ENCODE assay signal across 22 cellular contexts in the genomic region with DNA sequence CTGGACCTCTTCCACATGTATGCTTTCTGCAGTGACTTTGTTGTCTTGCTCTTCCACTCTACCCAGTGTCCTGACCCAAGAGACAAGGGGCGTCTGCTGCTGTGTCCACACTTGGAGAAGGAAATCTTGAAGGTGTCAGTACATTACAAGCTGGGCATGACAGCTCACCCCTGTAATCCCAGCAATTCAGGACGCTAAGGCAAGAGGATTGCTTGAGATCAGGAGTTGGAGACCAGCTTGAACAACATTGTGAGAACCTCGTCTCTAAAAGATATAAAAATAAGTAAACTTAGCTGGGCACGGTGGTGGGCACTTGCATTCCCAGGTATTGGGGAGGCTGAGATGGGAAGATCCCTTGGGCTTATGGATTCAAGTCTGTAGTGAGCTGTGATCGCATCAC. TPM values are rescaled to one million over a fixed set of nuclear protein-coding genes. Genes with fewer than 3 reads are reported as not detected.
A peak's percentile ranks its signal among the peaks of the same experiment; 100 is the strongest.
DNase-seq lines count a peak whose midpoint lies in the region; TF ChIP-seq lines count a peak whose summit lies in the region.
"Had no signal": no experiment of that assay in that cellular context is flagged by ENCODE, and none has a peak within 500 bp of the region (broad histone marks: within the 10 kb centered on the region; RNA-seq: fewer than 3 reads in every experiment).

No MANE protein-coding gene starts in this region.

- H3K4me1 ChIP-seq in esophagus muscularis mucosa: peaks cover 0 to 11% (median 4%) of the 10 kb centered on the region in 4 donors
- H3K4me1 ChIP-seq: A549, Caco-2 had no signal

- TF ChIP-seq EP300 in esophagus muscularis mucosa (IDR thresholded peaks at IDR 0.05): no peak

- H3K36me3 ChIP-seq in esophagus muscularis mucosa: no peaks in the 10 kb centered on the region
- H3K36me3 ChIP-seq: BLaER1 treated with 17β-estradiol and CSF1 and Interleukin-3, amounts not matched to agents 10 nM and 100 nM had no signal

- H3K4me3 Mint-ChIP-seq in activated CD4-positive, alpha-beta T cell treated with anti-CD3 and anti-CD28 coated beads, Interleukin-2, amount 10 ng/mL, durations not matched to agents 24 days and 14 days: no peak overlapping the region
- H3K4me3 Mint-ChIP-seq: B cell; CD4-positive, alpha-beta T cell; CD8-positive, alpha-beta T cell had no signal

- H3K4me1 Mint-ChIP-seq in activated CD4-positive, alpha-beta T cell treated with anti-CD3 and anti-CD28 coated beads, Interleukin-2, amount 10 ng/mL, durations not matched to agents 24 days and 14 days: peaks cover 24% of the 10 kb centered on the region

- H3K36me3 Mint-ChIP-seq in activated CD4-positive, alpha-beta T cell treated with anti-CD3 and anti-CD28 coated beads, Interleukin-2, amount 10 ng/mL, durations not matched to agents 24 days and 14 days (ENCODE audit: low read depth): peaks cover 6% of the 10 kb centered on the region

- TF ChIP-seq CTCF in esophagus muscularis mucosa (IDR thresholded peaks at IDR 0.05): no peak

- H3K4me3 ChIP-seq in esophagus muscularis mucosa: no peak overlapping the region
- H3K4me3 ChIP-seq: A549; BLaER1 treated with 17β-estradiol and CSF1 and Interleukin-3, amounts not matched to agents 10 nM and 100 nM had no signal

- TF ChIP-seq POLR2A in esophagus muscularis mucosa (IDR thresholded peaks at IDR 0.05; ENCODE audit: low read depth): no peak

- no peak overlapping the region for H3K27ac ChIP-seq in esophagus muscularis mucosa (replicated peaks in 1 of 4)
- H3K27ac ChIP-seq: 22Rv1; A549; BLaER1 treated with 17β-estradiol and CSF1 and Interleukin-3, amounts not matched to agents 10 nM and 100 nM; C4-2B had no signal

- intact Hi-C loops in activated CD4-positive, alpha-beta T cell treated with anti-CD3 and anti-CD28 coated beads, Interleukin-2, amount 10 ng/mL, durations not matched to agents 24 days and 14 days (cut with micrococcal nuclease): no loop called here
- intact Hi-C loops in esophagus muscularis mucosa (cut with DNase I): no loop called here

- WGBS in esophagus muscularis mucosa: 54% methylated on average over 5 of the region's 5 CpGs

- no peak overlapping the region for H3K27ac Mint-ChIP-seq in activated CD4-positive, alpha-beta T cell treated with anti-CD3 and anti-CD28 coated beads, Interleukin-2, amount 10 ng/mL, durations not matched to agents 24 days and 14 days
- H3K27ac Mint-ChIP-seq: B cell; CD4-positive, alpha-beta T cell; CD8-positive, alpha-beta T cell had no signal

- peaks cover 41% of the 10 kb centered on the region for H3K27me3 Mint-ChIP-seq in activated CD4-positive, alpha-beta T cell treated with anti-CD3 and anti-CD28 coated beads, Interleukin-2, amount 10 ng/mL, durations not matched to agents 24 days and 14 days

- H3K9me3 Mint-ChIP-seq in activated CD4-positive, alpha-beta T cell treated with anti-CD3 and anti-CD28 coated beads, Interleukin-2, amount 10 ng/mL, durations not matched to agents 24 days and 14 days: peaks cover 8% of the 10 kb centered on the region
- H3K9me3 Mint-ChIP-seq: CD4-positive, alpha-beta T cell had no signal

- DNase-seq in activated CD4-positive, alpha-beta T cell treated with anti-CD3 and anti-CD28 coated beads, Interleukin-2, amount 10 ng/mL, durations not matched to agents 24 days and 14 days: peak; percentile 55
- no peak for DNase-seq in activated CD4-positive, alpha-beta T cell treated with anti-CD3 and anti-CD28 coated beads, Interleukin-2, amount 50 U/mL, for 4 hours
- DNase-seq in esophagus muscularis mucosa (ENCODE audit: extremely low spot score) (peak; percentile 91), OCI-M1 (lab: John Stamatoyannopoulos, UW) (no peak), DMS 273 (lab: John Stamatoyannopoulos, UW; ENCODE audit: unreplicated experiment) (no peak)
- DNase-seq: AML-193; Caco-2; Calu3; CD4-positive, alpha-beta T cell; CD8-positive, alpha-beta T cell; DMS 273 treated with DMSO at 0.1 percent for 48 hours; DMS153; DMS53; DMS79; DND-41; EL; GF-D8 had no signal

- peaks cover 0 to 25% (median 1%) of the 10 kb centered on the region in 4 donors for H3K27me3 ChIP-seq in esophagus muscularis mucosa

- no peaks in the 10 kb centered on the region for H3K9me3 ChIP-seq in esophagus muscularis mucosa
- H3K9me3 ChIP-seq: A549; BLaER1 treated with 17β-estradiol and CSF1 and Interleukin-3, amounts not matched to agents 10 nM and 100 nM; Caco-2 had no signal

RNA-seq across cellular contexts. Expression of a gene that starts 5.8 kb away (rescaled TPM):
- 3,406 and 3,483 TPM in 2 replicates for total RNA-seq in activated CD4-positive, alpha-beta T cell treated with anti-CD3 and anti-CD28 coated beads, Interleukin-2, amount 10 ng/mL, durations not matched to agents 24 days and 14 days
- total RNA-seq in esophagus muscularis mucosa: 100 to 1,000 TPM; 336 to 628 (median 502) TPM

RNA-seq across cellular contexts. Expression of a gene that starts 40.6 kb away (rescaled TPM):
- 6.5 and 7.3 TPM in 2 replicates for total RNA-seq in activated CD4-positive, alpha-beta T cell treated with anti-CD3 and anti-CD28 coated beads, Interleukin-2, amount 10 ng/mL, durations not matched to agents 24 days and 14 days
- total RNA-seq in esophagus muscularis mucosa: 10 to 100 TPM; 18.9 to 35.4 (median 22.3) TPM

Comparison
In these comparisons a context has a peak if more than half of its experiments do, and no peak if none do; other contexts are left out.
1. DNase-seq: peak in activated CD4-positive, alpha-beta T cell treated with anti-CD3 and anti-CD28 coated beads, Interleukin-2, amount 10 ng/mL, durations not matched to agents 24 days and 14 days (single experiment) and esophagus muscularis mucosa (single experiment); none in activated CD4-positive, alpha-beta T cell treated with anti-CD3 and anti-CD28 coated beads, Interleukin-2, amount 50 U/mL, for 4 hours (0 of 2), OCI-M1 (single experiment) and DMS 273 (single experiment).